1 cellular context compared by ENCODE assay signal in genomic region chr12:9346866-9347327, GRCh38.
A peak's percentile ranks its signal among the peaks of the same experiment; 100 is the strongest.
TF ChIP-seq lines count a peak whose summit lies in the region.

No MANE protein-coding gene starts in this region.

TF ChIP-seq in K562, 482 proteins besides CTCF, POLR2A, EP300 and RAD21 (continued from another document):
- TF ChIP-seq NR2C1 (IDR thresholded peaks at IDR 0.05) (no peak), NR2C1 (tag; IDR thresholded peaks at IDR 0.05) (peak; percentile 14; the same call in 1 of the 2 replicates), CAMTA2 (CRISPR knock-in tag; conservative IDR thresholded peaks at IDR 0.05) (no peak), ZKSCAN3 (CRISPR knock-in tag; IDR thresholded peaks at IDR 0.05) (no peak), TFE3 (CRISPR knock-in tag; IDR thresholded peaks at IDR 0.05) (no peak), FOXK2 (conservative IDR thresholded peaks at IDR 0.05 in 1 of 2, IDR thresholded peaks at IDR 0.05 in 1 of 2; ENCODE audit: low read depth in 2 of 2) (no peak), HNRNPUL1 (IDR thresholded peaks at IDR 0.05; ENCODE audit: low read length) (no peak), HDAC2 (IDR thresholded peaks at IDR 0.05) (no peak), WHSC1 (IDR thresholded peaks at IDR 0.05; ENCODE audit: low read length) (no peak), BRF2 (IDR thresholded peaks at IDR 0.05; ENCODE audit: borderline replicate concordance, insufficient read depth, insufficient read length) (no peak), ZBTB49 (CRISPR knock-in tag; IDR thresholded peaks at IDR 0.05; ENCODE audit: borderline replicate concordance) (no peak), NFRKB (IDR thresholded peaks at IDR 0.05; ENCODE audit: low read depth) (peak; percentile 42; the same call in 1 of the 2 replicates), FUS (optimal IDR thresholded peaks at IDR 0.05; ENCODE audit: low read depth, low read length) (no peak), RBM14 (IDR thresholded peaks at IDR 0.05; ENCODE audit: borderline replicate concordance, insufficient read depth, low read depth, low read length) (no peak), USF1 (CRISPR knock-in tag; IDR thresholded peaks at IDR 0.05) (no peak), MCM5 (IDR thresholded peaks at IDR 0.05; ENCODE audit: low read depth) (no peak), CBX3 (IDR thresholded peaks at IDR 0.05; ENCODE audit: borderline replicate concordance in 1 of 2, low read length in 2 of 2) (no peak), ZNF589 (CRISPR knock-in tag; IDR thresholded peaks at IDR 0.05; ENCODE audit: low read depth) (peak; percentile 88), ZNF584 (CRISPR knock-in tag; IDR thresholded peaks at IDR 0.05; ENCODE audit: low read depth) (peak; percentile 83; the same call in 1 of the 2 replicates), MGA (IDR thresholded peaks at IDR 0.05) (peak; percentile 17; the same call in 1 of the 2 replicates), ZNF41 (CRISPR knock-in tag; conservative IDR thresholded peaks at IDR 0.05) (0 out of 2 replicates have a peak, but pooled peaks have one; percentile 19), HES1 (IDR thresholded peaks at IDR 0.05; ENCODE audit: low read depth) (no peak), ZNF3 (CRISPR knock-in tag; IDR thresholded peaks at IDR 0.05) (no peak), DMBX1 (CRISPR knock-in tag; IDR thresholded peaks at IDR 0.05; ENCODE audit: borderline replicate concordance) (peak; percentile 60; the same call in 1 of the 2 replicates), ZNF212 (CRISPR knock-in tag; IDR thresholded peaks at IDR 0.05) (no peak)
